Comparison of ENCODE assay signal across 1 cellular context in the genomic region with DNA sequence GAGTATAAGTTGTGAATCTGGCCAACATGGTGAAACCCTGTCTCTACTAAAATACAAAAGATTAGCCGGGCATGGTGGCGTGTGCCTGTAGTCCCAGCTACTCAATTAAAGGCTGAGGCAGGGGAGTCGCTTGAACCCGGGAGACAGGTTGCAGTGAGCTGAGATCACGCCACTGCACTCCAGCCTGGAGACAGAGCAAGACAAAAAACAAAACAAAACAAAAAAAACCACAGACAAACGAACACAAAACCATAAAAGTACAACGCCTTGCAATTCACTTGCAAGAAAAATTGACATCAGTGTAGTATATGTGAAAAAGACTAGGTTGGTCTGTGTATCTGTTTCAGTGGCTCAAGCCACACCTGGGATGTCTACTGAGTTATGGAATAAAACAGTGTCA.
TF ChIP-seq lines count a peak whose summit lies in the region.

No MANE protein-coding gene starts in this region.

TF ChIP-seq in A549, 52 proteins besides CTCF, POLR2A, EP300 and RAD21 (continued from another document):
- TF ChIP-seq ZFP36 (IDR thresholded peaks at IDR 0.05; ENCODE audit: borderline replicate concordance, partially characterized antibody) (no peak), KDM1A (IDR thresholded peaks at IDR 0.05; ENCODE audit: low read depth) (no peak), HEYL (CRISPR knock-in tag; IDR thresholded peaks at IDR 0.05) (no peak), EHF (CRISPR knock-in tag; IDR thresholded peaks at IDR 0.05) (no peak), MYC (IDR thresholded peaks at IDR 0.05; ENCODE audit: borderline replicate concordance, low read length) (no peak), ZSCAN20 (CRISPR knock-in tag; IDR thresholded peaks at IDR 0.05) (no peak), RFX5 (IDR thresholded peaks at IDR 0.05) (no peak), HMGXB4 (CRISPR knock-in tag; IDR thresholded peaks at IDR 0.05; ENCODE audit: borderline replicate concordance) (no peak), PHF8 (IDR thresholded peaks at IDR 0.05; ENCODE audit: borderline replicate concordance, low read depth) (no peak), SREBF2 (IDR thresholded peaks at IDR 0.05) (no peak), HOXA7 (CRISPR knock-in tag; IDR thresholded peaks at IDR 0.05) (no peak), HOXB13 (CRISPR knock-in tag; IDR thresholded peaks at IDR 0.05; ENCODE audit: low read depth) (no peak), BCL3 (IDR thresholded peaks at IDR 0.05) (no peak), KDM5A (IDR thresholded peaks at IDR 0.05) (no peak)
